In the genomic region with DNA sequence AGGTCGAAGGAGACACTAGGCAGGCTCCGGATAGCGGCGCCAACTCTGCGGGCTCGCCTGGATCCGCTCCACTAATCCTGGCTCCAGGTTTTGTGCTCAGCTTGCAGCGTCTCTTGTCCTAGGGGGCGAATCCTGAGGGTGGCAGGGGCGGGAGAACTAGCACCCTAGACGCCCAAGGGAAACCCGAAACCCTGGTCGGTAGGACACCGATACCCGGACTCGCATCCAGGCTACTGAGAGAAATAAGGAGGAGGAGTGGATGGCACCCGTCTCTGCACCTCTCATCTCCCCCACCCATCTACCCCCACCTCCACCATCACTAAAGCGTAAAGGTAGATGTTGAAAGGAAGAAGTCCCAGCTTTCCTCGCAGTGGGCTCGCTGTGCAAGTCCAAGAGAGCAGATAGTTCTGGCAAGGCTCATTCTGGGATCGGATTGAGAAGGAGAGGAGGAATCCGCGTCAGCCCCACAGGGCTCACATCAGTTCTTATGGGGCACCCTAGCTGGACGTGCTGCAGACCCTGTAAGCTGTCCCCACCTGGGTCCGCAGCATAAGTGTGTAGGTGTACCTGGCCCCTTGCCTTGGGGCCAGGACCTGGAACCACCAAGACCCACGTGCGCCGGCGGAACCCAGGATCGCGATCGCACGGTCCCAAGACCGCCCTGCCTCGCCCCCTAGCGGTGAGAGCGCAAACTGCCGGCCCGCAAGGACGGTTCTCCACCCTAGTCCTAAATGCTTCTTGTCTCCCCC, we compare ENCODE assay signal across 1 cellular context.
A peak's percentile ranks its signal among the peaks of the same experiment; 100 is the strongest.
TF ChIP-seq lines count a peak whose summit lies in the region.

No MANE protein-coding gene starts in this region.

TF ChIP-seq in K562, 482 proteins besides CTCF, POLR2A, EP300 and RAD21 (continued from another document and continues in another):
- TF ChIP-seq, protein P1, sequence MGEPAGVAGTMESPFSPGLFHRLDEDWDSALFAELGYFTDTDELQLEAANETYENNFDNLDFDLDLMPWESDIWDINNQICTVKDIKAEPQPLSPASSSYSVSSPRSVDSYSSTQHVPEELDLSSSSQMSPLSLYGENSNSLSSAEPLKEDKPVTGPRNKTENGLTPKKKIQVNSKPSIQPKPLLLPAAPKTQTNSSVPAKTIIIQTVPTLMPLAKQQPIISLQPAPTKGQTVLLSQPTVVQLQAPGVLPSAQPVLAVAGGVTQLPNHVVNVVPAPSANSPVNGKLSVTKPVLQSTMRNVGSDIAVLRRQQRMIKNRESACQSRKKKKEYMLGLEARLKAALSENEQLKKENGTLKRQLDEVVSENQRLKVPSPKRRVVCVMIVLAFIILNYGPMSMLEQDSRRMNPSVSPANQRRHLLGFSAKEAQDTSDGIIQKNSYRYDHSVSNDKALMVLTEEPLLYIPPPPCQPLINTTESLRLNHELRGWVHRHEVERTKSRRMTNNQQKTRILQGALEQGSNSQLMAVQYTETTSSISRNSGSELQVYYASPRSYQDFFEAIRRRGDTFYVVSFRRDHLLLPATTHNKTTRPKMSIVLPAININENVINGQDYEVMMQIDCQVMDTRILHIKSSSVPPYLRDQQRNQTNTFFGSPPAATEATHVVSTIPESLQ (CRISPR knock-in tag; IDR thresholded peaks at IDR 0.05): no peak
- TF ChIP-seq FOS (IDR thresholded peaks at IDR 0.05; ENCODE audit: extremely low read depth, insufficient read length) (no peak), ZNF217 (CRISPR knock-in tag; IDR thresholded peaks at IDR 0.05) (no peak), MTA3 (IDR thresholded peaks at IDR 0.05; ENCODE audit: borderline replicate concordance) (no peak), ZNF24 (IDR thresholded peaks at IDR 0.05) (no peak), ZNF561 (CRISPR knock-in tag; conservative IDR thresholded peaks at IDR 0.05) (no peak), MEF2A (IDR thresholded peaks at IDR 0.05; ENCODE audit: control insufficient read depth, low read depth, low read length) (no peak), TAL1 (IDR thresholded peaks at IDR 0.05) (no peak), ZNF586 (CRISPR knock-in tag; conservative IDR thresholded peaks at IDR 0.05) (no peak), ESRRA (IDR thresholded peaks at IDR 0.05; ENCODE audit: borderline replicate concordance, low read depth) (peak; percentile 21; the same call in 1 of the 2 replicates), HDAC1 (IDR thresholded peaks at IDR 0.05) (0 out of 4 replicates have a peak, but pooled peaks of 1 of the 2 experiments have one; percentile 22), ZNF354B (CRISPR knock-in tag; IDR thresholded peaks at IDR 0.05) (no peak), ZNF197 (CRISPR knock-in tag; IDR thresholded peaks at IDR 0.05; ENCODE audit: low read depth) (no peak), MAZ (CRISPR knock-in tag; conservative IDR thresholded peaks at IDR 0.05 in 1 of 2, IDR thresholded peaks at IDR 0.05 in 1 of 2) (peak in 1 of 2 experiments; percentile 49; a peak in 2 of 4 replicates), POLR2B (IDR thresholded peaks at IDR 0.05; ENCODE audit: low read depth, partially characterized antibody) (no peak), FUS (optimal IDR thresholded peaks at IDR 0.05; ENCODE audit: low read depth, low read length) (no peak), JUND (IDR thresholded peaks at IDR 0.05; ENCODE audit: borderline replicate concordance, low read depth, low read length) (no peak), JUND (tag; IDR thresholded peaks at IDR 0.05; ENCODE audit: borderline replicate concordance, low read depth, low read length) (no peak), FOXJ3 (CRISPR knock-in tag; IDR thresholded peaks at IDR 0.05) (no peak), ZFP30 (CRISPR knock-in tag; IDR thresholded peaks at IDR 0.05; ENCODE audit: borderline replicate concordance) (no peak), OTX1 (CRISPR knock-in tag; IDR thresholded peaks at IDR 0.05) (no peak), ZNF239 (CRISPR knock-in tag; IDR thresholded peaks at IDR 0.05) (no peak), PCBP1 (IDR thresholded peaks at IDR 0.05; ENCODE audit: low read depth, low read length, poor library complexity, severe bottlenecking) (no peak), ZNF830 (CRISPR knock-in tag; IDR thresholded peaks at IDR 0.05) (no peak), TEAD2 (tag; IDR thresholded peaks at IDR 0.05) (no peak), SRSF9 (IDR thresholded peaks at IDR 0.05; ENCODE audit: borderline replicate concordance, low read depth, low read length) (no peak), CBFA2T2 (conservative IDR thresholded peaks at IDR 0.05) (no peak), NFYB (IDR thresholded peaks at IDR 0.05; ENCODE audit: extremely low read depth, insufficient read length) (no peak), RBM25 (IDR thresholded peaks at IDR 0.05; ENCODE audit: low read depth, low read length, severe bottlenecking) (no peak), RB1 (IDR thresholded peaks at IDR 0.05; ENCODE audit: low read depth) (peak; percentile 81), TCF7 (IDR thresholded peaks at IDR 0.05; ENCODE audit: borderline replicate concordance) (no peak), ZBTB7A (IDR thresholded peaks at IDR 0.05; ENCODE audit: borderline replicate concordance, control insufficient read depth, low read depth, low read length) (peak; percentile 41; the same call in 1 of the 2 replicates), ZKSCAN3 (CRISPR knock-in tag; IDR thresholded peaks at IDR 0.05) (no peak), ZNF175 (CRISPR knock-in tag; IDR thresholded peaks at IDR 0.05; ENCODE audit: low read depth) (no peak), SRF (CRISPR knock-in tag; IDR thresholded peaks at IDR 0.05) (no peak), DIDO1 (tag; IDR thresholded peaks at IDR 0.05; ENCODE audit: low read depth) (no peak), SIRT6 (IDR thresholded peaks at IDR 0.05; ENCODE audit: low read depth, low read length) (no peak)
- TF ChIP-seq, protein P2, sequence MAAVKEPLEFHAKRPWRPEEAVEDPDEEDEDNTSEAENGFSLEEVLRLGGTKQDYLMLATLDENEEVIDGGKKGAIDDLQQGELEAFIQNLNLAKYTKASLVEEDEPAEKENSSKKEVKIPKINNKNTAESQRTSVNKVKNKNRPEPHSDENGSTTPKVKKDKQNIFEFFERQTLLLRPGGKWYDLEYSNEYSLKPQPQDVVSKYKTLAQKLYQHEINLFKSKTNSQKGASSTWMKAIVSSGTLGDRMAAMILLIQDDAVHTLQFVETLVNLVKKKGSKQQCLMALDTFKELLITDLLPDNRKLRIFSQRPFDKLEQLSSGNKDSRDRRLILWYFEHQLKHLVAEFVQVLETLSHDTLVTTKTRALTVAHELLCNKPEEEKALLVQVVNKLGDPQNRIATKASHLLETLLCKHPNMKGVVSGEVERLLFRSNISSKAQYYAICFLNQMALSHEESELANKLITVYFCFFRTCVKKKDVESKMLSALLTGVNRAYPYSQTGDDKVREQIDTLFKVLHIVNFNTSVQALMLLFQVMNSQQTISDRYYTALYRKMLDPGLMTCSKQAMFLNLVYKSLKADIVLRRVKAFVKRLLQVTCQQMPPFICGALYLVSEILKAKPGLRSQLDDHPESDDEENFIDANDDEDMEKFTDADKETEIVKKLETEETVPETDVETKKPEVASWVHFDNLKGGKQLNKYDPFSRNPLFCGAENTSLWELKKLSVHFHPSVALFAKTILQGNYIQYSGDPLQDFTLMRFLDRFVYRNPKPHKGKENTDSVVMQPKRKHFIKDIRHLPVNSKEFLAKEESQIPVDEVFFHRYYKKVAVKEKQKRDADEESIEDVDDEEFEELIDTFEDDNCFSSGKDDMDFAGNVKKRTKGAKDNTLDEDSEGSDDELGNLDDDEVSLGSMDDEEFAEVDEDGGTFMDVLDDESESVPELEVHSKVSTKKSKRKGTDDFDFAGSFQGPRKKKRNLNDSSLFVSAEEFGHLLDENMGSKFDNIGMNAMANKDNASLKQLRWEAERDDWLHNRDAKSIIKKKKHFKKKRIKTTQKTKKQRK (IDR thresholded peaks at IDR 0.05; ENCODE audit: borderline replicate concordance, low read depth, low read length): no peak
- TF ChIP-seq, protein P3, sequence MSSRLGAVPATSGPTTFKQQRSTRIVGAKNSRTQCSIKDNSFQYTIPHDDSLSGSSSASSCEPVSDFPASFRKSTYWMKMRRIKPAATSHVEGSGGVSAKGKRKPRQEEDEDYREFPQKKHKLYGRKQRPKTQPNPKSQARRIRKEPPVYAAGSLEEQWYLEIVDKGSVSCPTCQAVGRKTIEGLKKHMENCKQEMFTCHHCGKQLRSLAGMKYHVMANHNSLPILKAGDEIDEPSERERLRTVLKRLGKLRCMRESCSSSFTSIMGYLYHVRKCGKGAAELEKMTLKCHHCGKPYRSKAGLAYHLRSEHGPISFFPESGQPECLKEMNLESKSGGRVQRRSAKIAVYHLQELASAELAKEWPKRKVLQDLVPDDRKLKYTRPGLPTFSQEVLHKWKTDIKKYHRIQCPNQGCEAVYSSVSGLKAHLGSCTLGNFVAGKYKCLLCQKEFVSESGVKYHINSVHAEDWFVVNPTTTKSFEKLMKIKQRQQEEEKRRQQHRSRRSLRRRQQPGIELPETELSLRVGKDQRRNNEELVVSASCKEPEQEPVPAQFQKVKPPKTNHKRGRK (tag; IDR thresholded peaks at IDR 0.05): no peak
- TF ChIP-seq, protein P4, sequence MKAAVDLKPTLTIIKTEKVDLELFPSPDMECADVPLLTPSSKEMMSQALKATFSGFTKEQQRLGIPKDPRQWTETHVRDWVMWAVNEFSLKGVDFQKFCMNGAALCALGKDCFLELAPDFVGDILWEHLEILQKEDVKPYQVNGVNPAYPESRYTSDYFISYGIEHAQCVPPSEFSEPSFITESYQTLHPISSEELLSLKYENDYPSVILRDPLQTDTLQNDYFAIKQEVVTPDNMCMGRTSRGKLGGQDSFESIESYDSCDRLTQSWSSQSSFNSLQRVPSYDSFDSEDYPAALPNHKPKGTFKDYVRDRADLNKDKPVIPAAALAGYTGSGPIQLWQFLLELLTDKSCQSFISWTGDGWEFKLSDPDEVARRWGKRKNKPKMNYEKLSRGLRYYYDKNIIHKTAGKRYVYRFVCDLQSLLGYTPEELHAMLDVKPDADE (conservative IDR thresholded peaks at IDR 0.05; ENCODE audit: control insufficient read depth, low read depth, low read length): 0 out of 2 replicates have a peak, but pooled peaks have one; percentile 25
- TF ChIP-seq, protein P5, sequence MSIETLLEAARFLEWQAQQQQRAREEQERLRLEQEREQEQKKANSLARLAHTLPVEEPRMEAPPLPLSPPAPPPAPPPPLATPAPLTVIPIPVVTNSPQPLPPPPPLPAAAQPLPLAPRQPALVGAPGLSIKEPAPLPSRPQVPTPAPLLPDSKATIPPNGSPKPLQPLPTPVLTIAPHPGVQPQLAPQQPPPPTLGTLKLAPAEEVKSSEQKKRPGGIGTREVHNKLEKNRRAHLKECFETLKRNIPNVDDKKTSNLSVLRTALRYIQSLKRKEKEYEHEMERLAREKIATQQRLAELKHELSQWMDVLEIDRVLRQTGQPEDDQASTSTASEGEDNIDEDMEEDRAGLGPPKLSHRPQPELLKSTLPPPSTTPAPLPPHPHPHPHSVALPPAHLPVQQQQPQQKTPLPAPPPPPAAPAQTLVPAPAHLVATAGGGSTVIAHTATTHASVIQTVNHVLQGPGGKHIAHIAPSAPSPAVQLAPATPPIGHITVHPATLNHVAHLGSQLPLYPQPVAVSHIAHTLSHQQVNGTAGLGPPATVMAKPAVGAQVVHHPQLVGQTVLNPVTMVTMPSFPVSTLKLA (conservative IDR thresholded peaks at IDR 0.05): peak; percentile 78 to 86
- TF ChIP-seq, protein P6, sequence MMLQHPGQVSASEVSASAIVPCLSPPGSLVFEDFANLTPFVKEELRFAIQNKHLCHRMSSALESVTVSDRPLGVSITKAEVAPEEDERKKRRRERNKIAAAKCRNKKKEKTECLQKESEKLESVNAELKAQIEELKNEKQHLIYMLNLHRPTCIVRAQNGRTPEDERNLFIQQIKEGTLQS (IDR thresholded peaks at IDR 0.05): no peak
- TF ChIP-seq, protein P6 (CRISPR knock-in tag; conservative IDR thresholded peaks at IDR 0.05): no peak
- TF ChIP-seq, protein P7, sequence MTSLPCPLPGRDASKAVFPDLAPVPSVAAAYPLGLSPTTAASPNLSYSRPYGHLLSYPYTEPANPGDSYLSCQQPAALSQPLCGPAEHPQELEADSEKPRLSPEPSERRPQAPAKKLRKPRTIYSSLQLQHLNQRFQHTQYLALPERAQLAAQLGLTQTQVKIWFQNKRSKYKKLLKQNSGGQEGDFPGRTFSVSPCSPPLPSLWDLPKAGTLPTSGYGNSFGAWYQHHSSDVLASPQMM (CRISPR knock-in tag; IDR thresholded peaks at IDR 0.05): no peak
- TF ChIP-seq, protein P8, sequence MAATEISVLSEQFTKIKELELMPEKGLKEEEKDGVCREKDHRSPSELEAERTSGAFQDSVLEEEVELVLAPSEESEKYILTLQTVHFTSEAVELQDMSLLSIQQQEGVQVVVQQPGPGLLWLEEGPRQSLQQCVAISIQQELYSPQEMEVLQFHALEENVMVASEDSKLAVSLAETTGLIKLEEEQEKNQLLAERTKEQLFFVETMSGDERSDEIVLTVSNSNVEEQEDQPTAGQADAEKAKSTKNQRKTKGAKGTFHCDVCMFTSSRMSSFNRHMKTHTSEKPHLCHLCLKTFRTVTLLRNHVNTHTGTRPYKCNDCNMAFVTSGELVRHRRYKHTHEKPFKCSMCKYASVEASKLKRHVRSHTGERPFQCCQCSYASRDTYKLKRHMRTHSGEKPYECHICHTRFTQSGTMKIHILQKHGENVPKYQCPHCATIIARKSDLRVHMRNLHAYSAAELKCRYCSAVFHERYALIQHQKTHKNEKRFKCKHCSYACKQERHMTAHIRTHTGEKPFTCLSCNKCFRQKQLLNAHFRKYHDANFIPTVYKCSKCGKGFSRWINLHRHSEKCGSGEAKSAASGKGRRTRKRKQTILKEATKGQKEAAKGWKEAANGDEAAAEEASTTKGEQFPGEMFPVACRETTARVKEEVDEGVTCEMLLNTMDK (IDR thresholded peaks at IDR 0.05; ENCODE audit: borderline replicate concordance, insufficient read depth, low read depth, low read length, poor library complexity, severe bottlenecking): peak; percentile 38
- TF ChIP-seq, protein P9, sequence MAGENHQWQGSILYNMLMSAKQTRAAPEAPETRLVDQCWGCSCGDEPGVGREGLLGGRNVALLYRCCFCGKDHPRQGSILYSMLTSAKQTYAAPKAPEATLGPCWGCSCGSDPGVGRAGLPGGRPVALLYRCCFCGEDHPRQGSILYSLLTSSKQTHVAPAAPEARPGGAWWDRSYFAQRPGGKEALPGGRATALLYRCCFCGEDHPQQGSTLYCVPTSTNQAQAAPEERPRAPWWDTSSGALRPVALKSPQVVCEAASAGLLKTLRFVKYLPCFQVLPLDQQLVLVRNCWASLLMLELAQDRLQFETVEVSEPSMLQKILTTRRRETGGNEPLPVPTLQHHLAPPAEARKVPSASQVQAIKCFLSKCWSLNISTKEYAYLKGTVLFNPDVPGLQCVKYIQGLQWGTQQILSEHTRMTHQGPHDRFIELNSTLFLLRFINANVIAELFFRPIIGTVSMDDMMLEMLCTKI (IDR thresholded peaks at IDR 0.05; ENCODE audit: partially characterized antibody): no peak
- TF ChIP-seq, protein P10, sequence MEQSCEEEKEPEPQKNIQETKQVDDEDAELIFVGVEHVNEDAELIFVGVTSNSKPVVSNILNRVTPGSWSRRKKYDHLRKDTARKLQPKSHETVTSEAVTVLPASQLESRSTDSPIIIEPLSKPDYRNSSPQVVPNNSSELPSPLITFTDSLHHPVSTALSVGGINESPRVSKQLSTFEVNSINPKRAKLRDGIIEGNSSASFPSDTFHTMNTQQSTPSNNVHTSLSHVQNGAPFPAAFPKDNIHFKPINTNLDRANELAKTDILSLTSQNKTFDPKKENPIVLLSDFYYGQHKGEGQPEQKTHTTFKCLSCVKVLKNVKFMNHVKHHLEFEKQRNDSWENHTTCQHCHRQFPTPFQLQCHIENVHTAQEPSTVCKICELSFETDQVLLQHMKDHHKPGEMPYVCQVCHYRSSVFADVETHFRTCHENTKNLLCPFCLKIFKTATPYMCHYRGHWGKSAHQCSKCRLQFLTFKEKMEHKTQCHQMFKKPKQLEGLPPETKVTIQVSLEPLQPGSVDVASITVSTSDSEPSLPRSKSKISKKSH (CRISPR knock-in tag; IDR thresholded peaks at IDR 0.05): no peak
